ENCODE assay signal across 15 cellular contexts in genomic region chr19:43264841-43265663, GRCh38. TPM values are rescaled to one million over a fixed set of nuclear protein-coding genes. Genes with fewer than 3 reads are reported as not detected.
DNase-seq lines count a peak whose midpoint lies in the region; TF ChIP-seq lines count a peak whose summit lies in the region.
"Not testable (repeated sequence)": the region's sequence is repeated elsewhere in the genome, so short reads cannot be mapped to it uniquely, and the experiment has no call there.
"Had no signal": no experiment of that assay in that cellular context is flagged by ENCODE, and none has a peak within 500 bp of the region (broad histone marks: within the 10 kb centered on the region; RNA-seq: fewer than 3 reads in every experiment).

No MANE protein-coding gene starts in this region.

- in situ Hi-C loops in ACHN (cut with HindIII; ENCODE audit: low pct_ligation_motif_present, low pct_unique_long_range_greater_than_20kb, low sequenced_read_pairs), result not testable (repeated sequence)

- H3K4me3 ChIP-seq in foreskin fibroblast (ENCODE audit: low read depth in 1 of 2, low read length in 2 of 2), result not testable (repeated sequence)

- TF ChIP-seq CTCF in foreskin fibroblast (IDR thresholded peaks at IDR 0.05; ENCODE audit: low read depth, low read length), result not testable (repeated sequence)

- DNase-seq in ACHN (peak; percentile 58), ELR (ENCODE audit: low read depth) (peak; percentile 96), HT-29 (ENCODE audit: low spot score) (peak; percentile 15), RKO (ENCODE audit: low spot score) (peak; percentile 81), amniotic epithelial cell (ENCODE audit: low read depth) (peak; percentile 59), dermis blood vessel endothelial cell (peak; percentile 88), foreskin fibroblast (peak; percentile 87 to 94), pulmonary artery endothelial cell (ENCODE audit: low read depth, low spot score) (peak; percentile 3)

RNA-seq across cellular contexts. Expression of gene PSG9, which starts 4.3 kb away (rescaled TPM):
- total RNA-seq in HT-29 (2014; rRNA removed; shearing (Covaris generic)), result not detected in 2 replicates
- total RNA-seq in dermis blood vessel endothelial cell (0.19 TPM in 1 of 2 replicates, not detected in the other), pulmonary artery endothelial cell (not detected in 2 replicates)
- total RNA-seq: A673, adrenal gland, colonic mucosa, left colon, mucosa of descending colon, NCI-H460, transverse colon had no signal

RNA-seq across cellular contexts. Expression of gene PSG4, which starts 59.6 kb away (rescaled TPM):
- total RNA-seq in HT-29 (2014; rRNA removed; shearing (Covaris generic)), result not detected in 2 replicates
- 0.14 TPM in 1 of 2 replicates, not detected in the other for total RNA-seq in dermis blood vessel endothelial cell
- not detected in 2 replicates for total RNA-seq in pulmonary artery endothelial cell
- total RNA-seq: A673, colonic mucosa, left colon, mucosa of descending colon, NCI-H460, transverse colon had no signal

Comparison
In these comparisons a context has a peak if more than half of its experiments do, and no peak if none do; other contexts are left out.
1. DNase-seq: peak in every context shown above with its lines; median percentile 96 in ELR; 90 in foreskin fibroblast; 88 in dermis blood vessel endothelial cell; 81 in RKO; 59 in amniotic epithelial cell; 58 in ACHN; 15 in HT-29; 3 in pulmonary artery endothelial cell.